ENCODE assay signal across 15 cellular contexts in the genomic region with DNA sequence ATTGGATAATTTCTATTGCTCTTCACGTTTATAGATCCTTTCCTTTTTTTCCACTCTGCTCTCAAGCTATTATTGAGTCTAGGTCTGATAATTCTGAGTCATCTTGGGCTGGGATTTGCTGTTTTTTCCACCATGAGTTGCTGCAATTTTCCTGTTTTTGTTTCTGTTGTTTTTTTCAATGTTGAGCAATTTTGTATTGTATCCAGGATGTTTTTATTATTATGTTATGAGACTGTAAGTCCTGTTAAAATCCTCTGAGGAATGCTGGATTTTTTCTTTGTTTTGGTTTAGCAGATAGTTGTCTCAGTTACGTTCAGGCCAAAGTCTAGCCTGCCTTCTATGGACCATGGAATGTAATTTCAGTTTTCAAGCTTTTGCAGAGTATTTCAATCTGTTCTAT. TPM values are rescaled to one million over a fixed set of nuclear protein-coding genes. Genes with fewer than 3 reads are reported as not detected.
DNase-seq lines count a peak whose midpoint lies in the region; ATAC-seq and TF ChIP-seq lines count a peak whose summit lies in the region.
"Had no signal": no experiment of that assay in that cellular context is flagged by ENCODE, and none has a peak within 500 bp of the region (broad histone marks: within the 10 kb centered on the region; RNA-seq: fewer than 3 reads in every experiment).

No MANE protein-coding gene starts in this region.

- no peak for TF ChIP-seq POLR2A in transverse colon (IDR thresholded peaks at IDR 0.05)

- in situ Hi-C loops in transverse colon (cut with MboI; ENCODE audit: low pct_ligation_motif_present in 1 of 4, low pct_unique_long_range_greater_than_20kb in 1 of 4, low sequenced_read_pairs in 3 of 4) = no loop called here

- H3K36me3 ChIP-seq in cardiac muscle cell (no peaks in the 10 kb centered on the region), aorta (ENCODE audit: control insufficient read depth in 1 of 2, insufficient read depth in 2 of 2, low read length in 1 of 2) (no peaks in the 10 kb centered on the region), H7 (replicated peaks; ENCODE audit: control insufficient read depth, insufficient read depth, low read length) (no peaks in the 10 kb centered on the region), transverse colon (no peaks in the 10 kb centered on the region)
- H3K36me3 ChIP-seq: pancreas had no signal

- no peaks in the 10 kb centered on the region for H3K9me3 ChIP-seq in cardiac muscle cell (ENCODE audit: low read depth)
- no peaks in the 10 kb centered on the region for H3K9me3 ChIP-seq in aorta (ENCODE audit: control insufficient read depth, low read length)
- H3K9me3 ChIP-seq in transverse colon = no peaks in the 10 kb centered on the region
- H3K9me3 ChIP-seq: A549, pancreas had no signal

- ATAC-seq in Right ventricle myocardium superior (ENCODE audit: poor library complexity) (no peak), left lobe of liver (peak; percentile 53), aorta (ENCODE audit: low FRiP score) (peak; percentile 69)
- ATAC-seq: A549 had no signal

- DNase-seq in cardiac muscle cell (ENCODE audit: low read depth in 1 of 2, low spot score in 1 of 2) (peak in 1 of 2 donors; percentile 65), Right ventricle myocardium superior (no peak), dermis microvascular lymphatic vessel endothelial cell (ENCODE audit: low read depth in 2 of 2) (peak; percentile 11 to 81), left lobe of liver (ENCODE audit: low spot score) (no peak), aorta (no peak), H7 (no peak), transverse colon (no peak), medulla oblongata (ENCODE audit: extremely low spot score) (no peak)
- DNase-seq: activated CD4-positive, alpha-beta T cell treated with anti-CD3 and anti-CD28 coated beads for 48 hours; activated T-cell treated with anti-CD3 and anti-CD28 coated beads, Interleukin-2, amount 50 U/mL, for 24 hours; NCI-H1436; NCI-H524 treated with DMSO at 0.1 percent for 48 hours; pancreas; T-helper 2 cell had no signal

- no peaks in the 10 kb centered on the region for H3K4me1 ChIP-seq in cardiac muscle cell (ENCODE audit: low read depth)
- H3K4me1 ChIP-seq in aorta (ENCODE audit: control insufficient read depth in 1 of 2, insufficient read depth in 2 of 2, low read length in 2 of 2) = no peaks in the 10 kb centered on the region
- no peaks in the 10 kb centered on the region for H3K4me1 ChIP-seq in transverse colon
- H3K4me1 ChIP-seq: A549, pancreas had no signal

- peak; percentile 17 for TF ChIP-seq CTCF in cardiac muscle cell (IDR thresholded peaks at IDR 0.05; ENCODE audit: low read depth, low read length)
- TF ChIP-seq CTCF in transverse colon (IDR thresholded peaks at IDR 0.05) = no peak

- H3K27me3 ChIP-seq in cardiac muscle cell (no peaks in the 10 kb centered on the region), aorta (ENCODE audit: control insufficient read depth in 1 of 2, insufficient read depth in 2 of 2, low read length in 1 of 2) (no peaks in the 10 kb centered on the region), H7 (ENCODE audit: control insufficient read depth, insufficient read depth, low read length) (no peaks in the 10 kb centered on the region), transverse colon (no peaks in the 10 kb centered on the region)
- H3K27me3 ChIP-seq: pancreas had no signal

- TF ChIP-seq EP300 in transverse colon (IDR thresholded peaks at IDR 0.05; ENCODE audit: low read depth) = no peak

- no peak overlapping the region for H3K27ac ChIP-seq in cardiac muscle cell
- H3K27ac ChIP-seq in aorta (ENCODE audit: low read depth in 1 of 2, low read length in 2 of 2) = no peak overlapping the region
- no peak overlapping the region for H3K27ac ChIP-seq in transverse colon
- H3K27ac ChIP-seq: A549, pancreas had no signal

- intact Hi-C loops in Right ventricle myocardium superior (cut with DNase I) = no loop called here
- intact Hi-C loops in aorta (cut with DNase I) = no loop called here
- intact Hi-C loops in transverse colon (cut with DNase I; ENCODE audit: low total_unique reads) = no loop called here

- H3K4me3 ChIP-seq in cardiac muscle cell = no peak overlapping the region
- no peak overlapping the region for H3K4me3 ChIP-seq in aorta (ENCODE audit: low read length in 2 of 2)
- H3K4me3 ChIP-seq in H7 (ENCODE audit: insufficient read depth, low read depth, low read length) = no peak overlapping the region
- no peak overlapping the region for H3K4me3 ChIP-seq in transverse colon
- H3K4me3 ChIP-seq: A549, pancreas had no signal

- 12 to 17% methylated on average over 2 of the region's 2 CpGs for WGBS in aorta, 2 donors
- 21 to 68% methylated on average over 2 of the region's 2 CpGs for WGBS in transverse colon (ENCODE audit: low coverage in 1 of 2), 2 donors

RNA-seq across cellular contexts. Expression of a gene that starts 13.0 kb away (rescaled TPM):
- total RNA-seq in cardiac muscle cell = 7.7 and 12.1 TPM in 2 replicates
- polyA plus RNA-seq in cardiac muscle cell = 7.8 and 11.0 TPM in 2 replicates
- total RNA-seq in Right ventricle myocardium superior = 7.7 TPM
- total RNA-seq in dermis microvascular lymphatic vessel endothelial cell = 16.8 and 17.5 TPM in 2 replicates
- 26.3 TPM for total RNA-seq in left lobe of liver
- 10 to 100 TPM; 23.4 to 30.2 TPM for total RNA-seq in aorta
- polyA plus RNA-seq in aorta = 10 to 100 TPM in 1 of 2 donors, 1 to 10 TPM in 1; 7.4 to 16.1 TPM
- total RNA-seq in H7 (2014; rRNA removed; shearing (Covaris generic)) = 18.3 and 22.3 TPM in 2 replicates
- 100 to 1,000 TPM in 2 of 4 donors, 10 to 100 TPM in 2; 74.4 to 151 (median 111) TPM for total RNA-seq in transverse colon

Comparison
In these comparisons a context has a peak if more than half of its experiments do, and no peak if none do; other contexts are left out.
1. DNase-seq: peak in dermis microvascular lymphatic vessel endothelial cell (2 of 2); none in Right ventricle myocardium superior (single experiment), left lobe of liver (single experiment), aorta (0 of 2), H7 (single experiment), transverse colon (single experiment) and medulla oblongata (single experiment).